Comparison of ENCODE assay signal across 16 cellular contexts in the genomic region with DNA sequence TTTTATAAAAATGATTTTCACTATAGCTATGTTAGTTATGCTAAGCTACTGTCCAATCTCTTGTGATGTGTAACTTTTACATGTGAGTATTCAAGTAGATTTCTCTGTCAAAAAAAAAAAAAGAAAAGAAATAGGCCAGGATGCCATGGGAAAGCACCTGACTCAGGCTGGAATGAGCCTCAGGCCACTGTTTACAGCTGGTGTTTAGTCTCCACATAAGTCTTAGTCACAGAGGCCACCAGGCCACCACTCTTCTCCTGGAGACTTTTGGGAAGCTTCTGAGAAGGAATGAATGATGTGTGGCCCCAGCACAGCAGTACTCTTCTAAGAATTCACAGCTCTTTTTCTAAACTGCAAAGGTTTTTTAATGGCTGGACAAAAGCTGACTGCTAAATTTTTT. TPM values are rescaled to one million over a fixed set of nuclear protein-coding genes. Genes with fewer than 3 reads are reported as not detected.
DNase-seq lines count a peak whose midpoint lies in the region; ATAC-seq, FAIRE-seq and TF ChIP-seq lines count a peak whose summit lies in the region.
"Had no signal": no experiment of that assay in that cellular context is flagged by ENCODE, and none has a peak within 500 bp of the region (broad histone marks: within the 10 kb centered on the region; RNA-seq: fewer than 3 reads in every experiment).

No MANE protein-coding gene starts in this region.

- no peaks in the 10 kb centered on the region for H3K27me3 ChIP-seq in Panc1 (ENCODE audit: control insufficient read depth, insufficient read depth, low read length)
- H3K27me3 ChIP-seq: cardiac muscle cell had no signal

- TF ChIP-seq CTCF in Panc1 (IDR thresholded peaks at IDR 0.05): no peak
- no peak for TF ChIP-seq CTCF in retinal pigment epithelial cell (conservative IDR thresholded peaks at IDR 0.05; ENCODE audit: low read depth, low read length)

- H3K27ac ChIP-seq in Panc1 (ENCODE audit: low read length): peak overlapping the region; percentile 73
- peak overlapping the region; percentile 84 for H3K27ac ChIP-seq in epithelial cell of prostate
- H3K27ac ChIP-seq: cardiac muscle cell had no signal

- no peak for FAIRE-seq in frontal cortex (lab: Jason Lieb, UNC)

- peaks cover 14% of the 10 kb centered on the region for H3K4me1 ChIP-seq in Panc1 (ENCODE audit: control insufficient read depth, insufficient read depth, low read length)

- intact Hi-C loops in Panc1 (cut with micrococcal nuclease; ENCODE audit: unreplicated experiment): no loop called here

- BruUV-seq in Panc1 (replicated peaks; lab: Mats Ljungman, UMichigan): no TSS peak

- CTCF ChIA-PET in Panc1 (lab: Charles Lee): interaction anchor here (0.7 kb wide), 1 partner anchor 123 kb away, joined by 5 read pairs; no protein-coding TSS in a partner anchor

- H3K9me3 ChIP-seq in Panc1 (ENCODE audit: control insufficient read depth, insufficient read depth, low read depth, low read length): no peaks in the 10 kb centered on the region

- ATAC-seq in Panc1: peak; percentile 93
- ATAC-seq: left lobe of liver; stimulated activated naive CD8-positive, alpha-beta T cell treated with anti-CD3 and anti-CD28 coated beads, Interleukin-15, Interleukin-2, amounts not matched to agents 100 U/mL and 50 U/mL, for 24 hours had no signal

- H3K4me3 ChIP-seq in Panc1 (ENCODE audit: low read depth in 2 of 2, low read length in 2 of 2) (no peak overlapping the region), retinal pigment epithelial cell (ENCODE audit: low read length) (no peak overlapping the region)
- H3K4me3 ChIP-seq: cardiac muscle cell had no signal

- H3K36me3 ChIP-seq in Panc1 (ENCODE audit: control insufficient read depth, insufficient read depth, low read length): no peaks in the 10 kb centered on the region
- H3K36me3 ChIP-seq: cardiac muscle cell had no signal

- DNase-seq in NCI-H146 (lab: John Stamatoyannopoulos, UW): peak; percentile 20
- no peak for DNase-seq in NCI-H146 treated with DMSO at 0.1 percent for 48 hours (lab: John Stamatoyannopoulos, UW; ENCODE audit: unreplicated experiment)
- DNase-seq in Panc1 (ENCODE audit: low read depth, low spot score): no peak
- peak; percentile 88 for DNase-seq in epithelial cell of prostate (ENCODE audit: low read depth, low spot score)
- DNase-seq in retinal pigment epithelial cell (ENCODE audit: low read depth): peak; percentile 73
- DNase-seq in NCI-H1417 treated with DMSO at 0.1 percent for 48 hours (lab: John Stamatoyannopoulos, UW): no peak
- no peak for DNase-seq in frontal cortex (ENCODE audit: low spot score in 2 of 2)
- DNase-seq in NCI-H345 treated with DMSO at 0.1 percent for 48 hours (lab: John Stamatoyannopoulos, UW; ENCODE audit: unreplicated experiment): no peak
- DNase-seq: 8988T; activated CD8-positive, alpha-beta memory T cell treated with anti-CD3 and anti-CD28 coated beads, Interleukin-2, amount 50 U/mL, for 48 hours; GDM1; NCI-H1436; nucleus accumbens; stimulated activated naive CD8-positive, alpha-beta T cell treated with anti-CD3 and anti-CD28 coated beads, Interleukin-15, Interleukin-2, amounts not matched to agents 100 U/mL and 50 U/mL, for 24 hours had no signal

- POLR2A ChIA-PET in Panc1 (lab: Charles Lee): no interaction called here

- in situ Hi-C loops in Panc1 (cut with HindIII; ENCODE audit: low pct_unique_long_range_greater_than_20kb, low sequenced_read_pairs): no loop called here

RNA-seq across cellular contexts. Expression of a gene that starts 48.9 kb away (rescaled TPM):
- total RNA-seq in Panc1 (2021; ENCODE audit: unreplicated experiment): 19.3 TPM
- polyA plus RNA-seq in Panc1 (2012; ENCODE audit: insufficient read length): 13.6 TPM
- 76.6 TPM for total RNA-seq in frontal cortex

RNA-seq across cellular contexts. Expression of a gene that starts 48.9 kb away (rescaled TPM):
- total RNA-seq in Panc1 (2021; ENCODE audit: unreplicated experiment) (34.0 TPM), frontal cortex (6.5 TPM)
- 53.0 TPM for polyA plus RNA-seq in Panc1 (2012; ENCODE audit: insufficient read length)

RNA-seq across cellular contexts. Expression of a gene that starts 59.1 kb away (rescaled TPM):
- 1.8 TPM for total RNA-seq in Panc1 (2021; ENCODE audit: unreplicated experiment)
- polyA plus RNA-seq in Panc1 (2012; ENCODE audit: insufficient read length): 3.3 TPM
- total RNA-seq in frontal cortex: 0.82 TPM
- total RNA-seq: cardiac muscle cell had no signal
- polyA plus RNA-seq: cardiac muscle cell had no signal

Comparison
In these comparisons a context has a peak if more than half of its experiments do, and no peak if none do; other contexts are left out.
1. DNase-seq: peak in NCI-H146 (single experiment), epithelial cell of prostate (single experiment) and retinal pigment epithelial cell (single experiment); none in NCI-H146 treated with DMSO at 0.1 percent for 48 hours (single experiment), Panc1 (single experiment), NCI-H1417 treated with DMSO at 0.1 percent for 48 hours (single experiment), frontal cortex (0 of 2) and NCI-H345 treated with DMSO at 0.1 percent for 48 hours (single experiment).